ENCODE assay signal across 8 cellular contexts in genomic region chr13:25318931-25319330, GRCh38. TPM values are rescaled to one million over a fixed set of nuclear protein-coding genes. Genes with fewer than 3 reads are reported as not detected.
DNase-seq lines count a peak whose midpoint lies in the region; ATAC-seq, FAIRE-seq and TF ChIP-seq lines count a peak whose summit lies in the region.
"Not testable (repeated sequence)": the region's sequence is repeated elsewhere in the genome, so short reads cannot be mapped to it uniquely, and the experiment has no call there.

No MANE protein-coding gene starts in this region.

- peak; percentile 44; the same call in 2 of the 3 replicates for ATAC-seq in SK-N-SH treated with all-trans-retinoic acid at 6 μM for 48 hours
- ATAC-seq in K562 = not testable (repeated sequence)
- ATAC-seq in foreskin keratinocyte = peak; percentile 82

- not testable (repeated sequence) for H3K14ac ChIP-seq in trophoblast cell (ENCODE audit: low read length)

- peaks cover 94% of the 10 kb centered on the region for H3K36me3 ChIP-seq in K562 (ENCODE audit: control insufficient read depth, insufficient read depth, low read length)
- not testable (repeated sequence) for H3K36me3 ChIP-seq in trophoblast cell (ENCODE audit: control insufficient read depth in 1 of 2, insufficient read depth in 2 of 2, low read length in 2 of 2)

- not testable (repeated sequence) for H4K20me1 ChIP-seq in K562 (replicated peaks; ENCODE audit: control insufficient read depth, insufficient read depth, low read length)

- H3K4me3 ChIP-seq in K562; epithelial cell of esophagus (ENCODE audit: low read length); trophoblast cell (ENCODE audit: low read depth, low read length): not testable (repeated sequence)

- not testable (repeated sequence) for H3K4me2 ChIP-seq in K562 (ENCODE audit: insufficient read depth, low read length); trophoblast cell (ENCODE audit: low read length)

- not testable (repeated sequence) for H3K4me1 ChIP-seq in K562 (replicated peaks in 1 of 2; ENCODE audit: control insufficient read depth in 2 of 2, insufficient read depth in 2 of 2, low read length in 2 of 2); trophoblast cell (ENCODE audit: control insufficient read depth in 1 of 2, insufficient read depth in 2 of 2, low read length in 2 of 2)
- H3K4me1 ChIP-seq in foreskin keratinocyte = peaks cover 27% of the 10 kb centered on the region

- not testable (repeated sequence) for H2AFZ ChIP-seq in K562 (ENCODE audit: low read depth, low read length); trophoblast cell (ENCODE audit: insufficient read depth, low read length, poor library complexity)

- not testable (repeated sequence) for H3K27me3 ChIP-seq in K562 (ENCODE audit: control insufficient read depth in 2 of 2, insufficient read depth in 2 of 2, low read length in 2 of 2); foreskin keratinocyte; trophoblast cell (ENCODE audit: insufficient read depth, low read length)

- in situ Hi-C loops in ACHN (cut with HindIII; ENCODE audit: low pct_ligation_motif_present, low pct_unique_long_range_greater_than_20kb, low sequenced_read_pairs); K562 (cut with MboI): not testable (repeated sequence)

- H3K18ac ChIP-seq in trophoblast cell (ENCODE audit: low read length) = not testable (repeated sequence)

- not testable (repeated sequence) for H2AK5ac ChIP-seq in trophoblast cell (ENCODE audit: low read length)

- H4K8ac ChIP-seq in trophoblast cell (ENCODE audit: low read depth, low read length) = not testable (repeated sequence)

- not testable (repeated sequence) for H3K23ac ChIP-seq in trophoblast cell (ENCODE audit: low read length)

- H2BK5ac ChIP-seq in trophoblast cell (ENCODE audit: low read depth, low read length, poor library complexity) = not testable (repeated sequence)

- not testable (repeated sequence) for H3K9ac ChIP-seq in K562 (ENCODE audit: insufficient read depth in 1 of 2, low read depth in 2 of 2, low read length in 2 of 2); trophoblast cell (ENCODE audit: low read length)

- BruUV-seq in K562 (replicated peaks; lab: Mats Ljungman, UMichigan) = not testable (repeated sequence)

- not testable (repeated sequence) for H4K12ac ChIP-seq in trophoblast cell (ENCODE audit: low read depth, low read length)

- H3K27ac ChIP-seq in K562 (ENCODE audit: extremely low read depth, low read depth, low read length); trophoblast cell (ENCODE audit: low read depth, low read length): not testable (repeated sequence)
- H3K27ac ChIP-seq in foreskin keratinocyte = peak overlapping the region; percentile 82

- not testable (repeated sequence) for H3K9me1 ChIP-seq in K562 (ENCODE audit: control insufficient read depth, insufficient read depth, low read length)

- H3K9me3 ChIP-seq in K562 (replicated peaks; ENCODE audit: control insufficient read depth, insufficient read depth, low read depth, low read length); trophoblast cell (ENCODE audit: insufficient read depth, low read depth, low read length): not testable (repeated sequence)

- CTCF ChIA-PET in K562 (lab: Yijun Ruan, JAX; ENCODE audit: low intra/inter-chr PET ratio) = not testable (repeated sequence)

- not testable (repeated sequence) for H3K79me2 ChIP-seq in K562 (ENCODE audit: control insufficient read depth, insufficient read depth, low read length); trophoblast cell (ENCODE audit: control insufficient read depth, insufficient read depth, low read length, poor library complexity)

- H2BK120ac ChIP-seq in trophoblast cell (ENCODE audit: insufficient read depth, low read length, poor library complexity) = not testable (repeated sequence)

- peak; percentile 56 for FAIRE-seq in GM19239 (lab: Jason Lieb, UNC)
- FAIRE-seq in K562 (lab: Jason Lieb, UNC) = not testable (repeated sequence)

- TF ChIP-seq CTCF in K562 (IDR thresholded peaks at IDR 0.05 in 2 of 3, conservative IDR thresholded peaks at IDR 0.05 in 1 of 3; ENCODE audit: insufficient read depth in 2 of 3, low read depth in 1 of 3, low read length in 3 of 3); epithelial cell of esophagus (IDR thresholded peaks at IDR 0.05; ENCODE audit: insufficient read depth, low read depth, low read length, missing control alignments); foreskin keratinocyte (conservative IDR thresholded peaks at IDR 0.05): not testable (repeated sequence)

- not testable (repeated sequence) for TF ChIP-seq POLR2A in K562 (conservative IDR thresholded peaks at IDR 0.05)

- H2BK12ac ChIP-seq in trophoblast cell (ENCODE audit: low read length) = not testable (repeated sequence)

- not testable (repeated sequence) for TF ChIP-seq EP300 in K562 (IDR thresholded peaks at IDR 0.05; ENCODE audit: low read length)

- peak; percentile 28 for DNase-seq in ACHN
- DNase-seq in GM19239 (ENCODE audit: insufficient read length, low spot score); K562 (ENCODE audit: extremely low read depth in 1 of 4, low spot score in 3 of 4): not testable (repeated sequence)
- DNase-seq in NCI-H460 (ENCODE audit: extremely low read depth, low read depth) = peak; percentile 12
- peak; percentile 84 for DNase-seq in epithelial cell of esophagus (ENCODE audit: low read depth)
- DNase-seq in foreskin keratinocyte = peak; percentile 50 to 67
- DNase-seq in trophoblast cell = peak; percentile 25 to 83

- not testable (repeated sequence) for H3K79me1 ChIP-seq in trophoblast cell (ENCODE audit: low read length)

- H3K4ac ChIP-seq in trophoblast cell (ENCODE audit: low read depth, low read length) = not testable (repeated sequence)

- POLR2A ChIA-PET in K562 (lab: Yijun Ruan, JAX) = not testable (repeated sequence)

- WGBS in K562 (ENCODE audit: insufficient coverage, low coverage, missing lambda C conversion rate) = 88% methylated on average over 3 of the region's 3 CpGs
- no CpG with 5 or more reads among the region's 3 CpGs for WGBS in trophoblast cell (ENCODE audit: extremely low coverage, insufficient coverage, insufficient read length)

- H4K91ac ChIP-seq in trophoblast cell (ENCODE audit: low read depth, low read length) = not testable (repeated sequence)

- intact Hi-C loops in K562 (cut with micrococcal nuclease) = not testable (repeated sequence)

- TF ChIP-seq RAD21 in K562 (CRISPR knock-in tag; conservative IDR thresholded peaks at IDR 0.05 in 1 of 2, IDR thresholded peaks at IDR 0.05 in 1 of 2) = not testable (repeated sequence)

RNA-seq across cellular contexts. Expression of gene NUP58, which starts 17.5 kb away (rescaled TPM):
- 87.9 and 99.1 TPM in 2 replicates for total RNA-seq in NCI-H460 (2014; rRNA removed; shearing (Covaris generic))
- 45.1 and 95.7 TPM in 2 replicates for polyA plus RNA-seq in NCI-H460 (2014; cell fraction: nucleus; rRNA removed)
- total RNA-seq in K562 (2011; cell fraction: chromatin; rRNA removed; ENCODE audit: low replicate concordance) = 47.3 and 175 TPM in 2 replicates
- 23.8 and 35.8 TPM in 2 replicates for total RNA-seq in K562 (2011; cell fraction: nucleolus; rRNA removed)
- 59.2 and 90.7 TPM in 2 replicates for total RNA-seq in K562 (2011; cell fraction: nucleoplasm; rRNA removed)
- total RNA-seq in K562 (2014; rRNA removed) (38.2 and 41.6 TPM in 2 replicates), K562 (2014; rRNA removed; fragmentation: Illumina TruSeq; extraction: Trizol) (51.0 and 61.3 TPM in 2 replicates), K562 (2015; rRNA removed; fragmentation: Illumina TruSeq; extraction: Trizol) (44.8 and 47.2 TPM in 2 replicates), K562 (2021) (43.9 and 50.3 TPM in 2 replicates), foreskin keratinocyte (54.7 and 57.0 TPM in 2 replicates)
- polyA plus RNA-seq in K562 (2011; rRNA removed) (68.4 and 98.0 TPM in 2 replicates), K562 (2014; fragmentation: Illumina TruSeq; extraction: Trizol) (38.2 and 42.6 TPM in 2 replicates), K562 (2014; fragmentation: Nextera tagmentation; extraction: Ambion mirVana) (10 to 100 TPM; 12.5 to 12.6 TPM), K562 (2014; rRNA removed) (38.6 and 40.4 TPM in 2 replicates), foreskin keratinocyte (11.5 and 15.3 TPM in 2 replicates)
- polyA plus RNA-seq in K562 (2011; cell fraction: cytosol; rRNA removed) = 64.9 and 65.0 TPM in 2 replicates
- 31.7 and 35.1 TPM in 2 replicates for polyA plus RNA-seq in K562 (2011; cell fraction: nucleus; rRNA removed)
- 20.8 and 25.7 TPM in 2 replicates for polyA plus RNA-seq in K562 (2012)
- 87.1 and 87.8 TPM in 2 replicates for polyA minus RNA-seq in K562 (2011; rRNA and poly(A)+ RNA removed)
- 43.2 and 55.3 TPM in 2 replicates for polyA minus RNA-seq in K562 (2011; cell fraction: cytosol; rRNA and poly(A)+ RNA removed)
- 49.3 and 83.2 TPM in 2 replicates for polyA minus RNA-seq in K562 (2011; cell fraction: nucleus; rRNA and poly(A)+ RNA removed)
- polyA plus RNA-seq in trophoblast cell (2013) = 57.5 and 59.1 TPM in 2 replicates

RNA-seq across cellular contexts. Expression of gene MTMR6, which starts 31.6 kb away (rescaled TPM):
- total RNA-seq in NCI-H460 (2014; rRNA removed; shearing (Covaris generic)) = 22.3 and 24.0 TPM in 2 replicates
- polyA plus RNA-seq in NCI-H460 (2014; cell fraction: nucleus; rRNA removed) = 13.0 and 18.5 TPM in 2 replicates
- 2.0 and 6.5 TPM in 2 replicates for total RNA-seq in K562 (2011; cell fraction: chromatin; rRNA removed; ENCODE audit: low replicate concordance)
- 1.3 and 2.0 TPM in 2 replicates for total RNA-seq in K562 (2011; cell fraction: nucleolus; rRNA removed)
- total RNA-seq in K562 (2011; cell fraction: nucleoplasm; rRNA removed) = 2.0 and 4.0 TPM in 2 replicates
- total RNA-seq in K562 (2014; rRNA removed) (5.7 and 6.4 TPM in 2 replicates), K562 (2014; rRNA removed; fragmentation: Illumina TruSeq; extraction: Trizol) (10.8 and 12.2 TPM in 2 replicates), K562 (2015; rRNA removed; fragmentation: Illumina TruSeq; extraction: Trizol) (8.4 and 8.5 TPM in 2 replicates), K562 (2021) (7.8 and 8.2 TPM in 2 replicates), foreskin keratinocyte (25.4 and 25.8 TPM in 2 replicates)
- polyA plus RNA-seq in K562 (2011; rRNA removed) (4.8 and 7.7 TPM in 2 replicates), K562 (2014; fragmentation: Illumina TruSeq; extraction: Trizol) (6.8 and 7.7 TPM in 2 replicates), K562 (2014; fragmentation: Nextera tagmentation; extraction: Ambion mirVana) (1 to 10 TPM; 3.9 to 4.5 TPM), K562 (2014; rRNA removed) (4.5 TPM in 2 replicates), foreskin keratinocyte (6.3 and 8.2 TPM in 2 replicates)
- polyA plus RNA-seq in K562 (2011; cell fraction: cytosol; rRNA removed) = 1.8 and 2.7 TPM in 2 replicates
- 1.5 and 1.9 TPM in 2 replicates for polyA plus RNA-seq in K562 (2011; cell fraction: nucleus; rRNA removed)
- polyA plus RNA-seq in K562 (2012) = 4.8 and 6.6 TPM in 2 replicates
- polyA minus RNA-seq in K562 (2011; rRNA and poly(A)+ RNA removed) = 8.5 and 9.5 TPM in 2 replicates
- polyA minus RNA-seq in K562 (2011; cell fraction: cytosol; rRNA and poly(A)+ RNA removed) = 3.3 and 8.4 TPM in 2 replicates
- 1.6 and 2.8 TPM in 2 replicates for polyA minus RNA-seq in K562 (2011; cell fraction: nucleus; rRNA and poly(A)+ RNA removed)
- 13.4 TPM in 2 replicates for polyA plus RNA-seq in trophoblast cell (2013)

RNA-seq across cellular contexts. Expression of gene ATP8A2, which starts 52.8 kb away (rescaled TPM):
- total RNA-seq in NCI-H460 (2014; rRNA removed; shearing (Covaris generic)) = 0.14 and 0.20 TPM in 2 replicates
- polyA plus RNA-seq in NCI-H460 (2014; cell fraction: nucleus; rRNA removed) = not detected in 2 replicates
- 0.76 and 1.1 TPM in 2 replicates for total RNA-seq in K562 (2011; cell fraction: chromatin; rRNA removed; ENCODE audit: low replicate concordance)
- 0.50 TPM in 1 of 2 replicates, not detected in the other for total RNA-seq in K562 (2011; cell fraction: nucleolus; rRNA removed)
- total RNA-seq in K562 (2011; cell fraction: nucleoplasm; rRNA removed) = 0.15 and 0.51 TPM in 2 replicates
- total RNA-seq in K562 (2014; rRNA removed) = under 0.01 TPM in 2 replicates
- total RNA-seq in K562 (2014; rRNA removed; fragmentation: Illumina TruSeq; extraction: Trizol) = 0.33 TPM in 1 of 2 replicates, not detected in the other
- not detected in 2 replicates for total RNA-seq in K562 (2015; rRNA removed; fragmentation: Illumina TruSeq; extraction: Trizol)
- not detected in 2 replicates for total RNA-seq in K562 (2021)
- polyA plus RNA-seq in K562 (2011; rRNA removed) = 0.03 and 0.06 TPM in 2 replicates
- polyA plus RNA-seq in K562 (2011; cell fraction: cytosol; rRNA removed) = 0.01 and 0.06 TPM in 2 replicates
- polyA plus RNA-seq in K562 (2011; cell fraction: nucleus; rRNA removed) = 0.06 and 0.07 TPM in 2 replicates
- polyA plus RNA-seq in K562 (2012) = 0.05 and 0.10 TPM in 2 replicates
- polyA plus RNA-seq in K562 (2014; fragmentation: Illumina TruSeq; extraction: Trizol) = 0.06 and 0.08 TPM in 2 replicates
- under 1 TPM in 1 of 2 experiments, not detected in 1; 0.08 TPM for polyA plus RNA-seq in K562 (2014; fragmentation: Nextera tagmentation; extraction: Ambion mirVana)
- 0.04 TPM in 1 of 2 replicates, not detected in the other for polyA plus RNA-seq in K562 (2014; rRNA removed)
- polyA minus RNA-seq in K562 (2011; rRNA and poly(A)+ RNA removed) = 0.09 and 0.60 TPM in 2 replicates
- polyA minus RNA-seq in K562 (2011; cell fraction: cytosol; rRNA and poly(A)+ RNA removed) = not detected in 2 replicates
- polyA minus RNA-seq in K562 (2011; cell fraction: nucleus; rRNA and poly(A)+ RNA removed) = under 0.01 and 1.1 TPM in 2 replicates
- total RNA-seq in foreskin keratinocyte = 0.42 and 0.51 TPM in 2 replicates
- 0.34 and 0.38 TPM in 2 replicates for polyA plus RNA-seq in foreskin keratinocyte
- 0.42 and 0.47 TPM in 2 replicates for polyA plus RNA-seq in trophoblast cell (2013)
